Comparison of ENCODE assay signal across 24 cellular contexts in the genomic region with DNA sequence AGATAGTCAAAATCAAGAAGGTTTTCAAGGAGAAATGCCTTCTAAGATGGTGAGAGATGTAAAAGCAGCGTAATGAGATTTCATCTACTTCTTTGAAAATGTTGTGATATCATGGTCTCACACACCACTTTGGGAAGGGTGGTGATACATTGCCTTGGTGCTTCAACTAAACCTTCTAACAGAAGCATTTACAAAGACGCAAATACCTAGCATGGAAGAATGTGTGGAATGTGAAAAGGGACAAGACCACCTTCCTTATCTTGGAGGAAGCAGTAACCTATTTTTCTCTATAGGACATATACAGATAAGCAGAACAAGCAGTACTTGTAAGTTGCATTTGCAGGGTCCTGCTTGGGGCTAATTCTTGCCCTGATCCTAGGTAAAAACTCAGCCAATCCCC. TPM values are rescaled to one million over a fixed set of nuclear protein-coding genes. Genes with fewer than 3 reads are reported as not detected.
"Had no signal": no experiment of that assay in that cellular context is flagged by ENCODE, and none has a peak within 500 bp of the region (broad histone marks: within the 10 kb centered on the region; RNA-seq: fewer than 3 reads in every experiment).

No MANE protein-coding gene starts in this region.

- H3K4me1 ChIP-seq: adrenal gland had no signal

- H3K4me1 Mint-ChIP-seq: activated CD4-positive, alpha-beta T cell treated with anti-CD3 and anti-CD28 coated beads for 36 hours; activated naive CD8-positive, alpha-beta T cell treated with anti-CD3 and anti-CD28 coated beads, Interleukin-2, amount 10 ng/mL, durations not matched to agents 7 days and 5 days; T-helper 17 cell had no signal

- H3K27me3 ChIP-seq: adrenal gland had no signal

- H3K9me3 ChIP-seq: adrenal gland had no signal

- H3K27ac Mint-ChIP-seq: activated CD4-positive, alpha-beta T cell treated with anti-CD3 and anti-CD28 coated beads for 36 hours; activated CD8-positive, alpha-beta T cell treated with anti-CD3 and anti-CD28 coated beads for 36 hours; activated naive CD8-positive, alpha-beta T cell treated with anti-CD3 and anti-CD28 coated beads, Interleukin-2, amount 10 ng/mL, durations not matched to agents 7 days and 5 days; activated T-cell treated with anti-CD3 and anti-CD28 coated beads, Interleukin-2, amount 50 U/mL, for 72 hours; activated T-helper 2 cell treated with anti-CD3 and anti-CD28 coated beads, Interferon-gamma antibody, Interleukin-2, Interleukin-4, amounts not matched to agents 10 μg/mL and 5 μg/mL and 100 μg/mL, durations not matched to agents 14 hours and 24 hours and 36 hours; T-helper 17 cell had no signal

- H3K36me3 Mint-ChIP-seq: activated naive CD8-positive, alpha-beta T cell treated with anti-CD3 and anti-CD28 coated beads, Interleukin-2, amount 10 ng/mL, durations not matched to agents 7 days and 5 days had no signal

- DNase-seq: activated CD4-positive, alpha-beta T cell treated with anti-CD3 and anti-CD28 coated beads for 36 hours; activated CD8-positive, alpha-beta memory T cell treated with anti-CD3 and anti-CD28 coated beads, Interleukin-2, amount 50 U/mL, for 4 hours; activated CD8-positive, alpha-beta T cell treated with anti-CD3 and anti-CD28 coated beads for 36 hours; activated gamma-delta T cell treated with Interleukin-2 at 50 U/mL for 16 hours; activated naive CD4-positive, alpha-beta T cell treated with anti-CD3 and anti-CD28 coated beads, Interleukin-2, amount 50 U/mL, for 16 hours; activated naive CD8-positive, alpha-beta T cell treated with anti-CD3 and anti-CD28 coated beads, Interleukin-2, amount 10 ng/mL, durations not matched to agents 7 days and 5 days; activated T-cell treated with anti-CD3 and anti-CD28 coated beads, Interleukin-2, amount 50 U/mL, for 72 hours; adrenal gland; anterior cingulate cortex; cerebellar nuclear complex; Karpas-422; MM.1S; NCI-H1105; NCI-H1436; NCI-H187; NCI-H2081; NCI-H446; NCI-H524; PC-3; SHP77 treated with DMSO at 0.1 percent for 48 hours; T-helper 17 cell; T-helper 9 cell had no signal

- H3K4me3 Mint-ChIP-seq: activated CD4-positive, alpha-beta T cell treated with anti-CD3 and anti-CD28 coated beads for 36 hours; activated CD8-positive, alpha-beta T cell treated with anti-CD3 and anti-CD28 coated beads for 36 hours; activated naive CD8-positive, alpha-beta T cell treated with anti-CD3 and anti-CD28 coated beads, Interleukin-2, amount 10 ng/mL, durations not matched to agents 7 days and 5 days; activated T-cell treated with anti-CD3 and anti-CD28 coated beads, Interleukin-2, amount 50 U/mL, for 72 hours; T-helper 17 cell had no signal

- ATAC-seq: activated CD4-positive, alpha-beta T cell treated with anti-CD3 and anti-CD28 coated beads for 36 hours; activated CD8-positive, alpha-beta T cell treated with anti-CD3 and anti-CD28 coated beads for 36 hours; activated T-cell treated with anti-CD3 and anti-CD28 coated beads, Interleukin-2, amount 50 U/mL, for 72 hours; PC-3; T-helper 17 cell had no signal

- H3K36me3 ChIP-seq: adrenal gland had no signal

- H3K4me3 ChIP-seq: adrenal gland had no signal

- H3K27ac ChIP-seq: adrenal gland had no signal

- H3K9me3 Mint-ChIP-seq: activated CD8-positive, alpha-beta T cell treated with anti-CD3 and anti-CD28 coated beads for 36 hours; activated naive CD8-positive, alpha-beta T cell treated with anti-CD3 and anti-CD28 coated beads, Interleukin-2, amount 10 ng/mL, durations not matched to agents 7 days and 5 days; activated T-cell treated with anti-CD3 and anti-CD28 coated beads, Interleukin-2, amount 50 U/mL, for 72 hours; activated T-helper 2 cell treated with anti-CD3 and anti-CD28 coated beads, Interferon-gamma antibody, Interleukin-2, Interleukin-4, amounts not matched to agents 10 μg/mL and 5 μg/mL and 100 μg/mL, durations not matched to agents 14 hours and 24 hours and 36 hours had no signal

RNA-seq across cellular contexts. Expression of a gene that starts 38.8 kb away (rescaled TPM):
- total RNA-seq: activated CD4-positive, alpha-beta T cell treated with anti-CD3 and anti-CD28 coated beads for 36 hours; activated CD8-positive, alpha-beta T cell treated with anti-CD3 and anti-CD28 coated beads for 36 hours; activated naive CD8-positive, alpha-beta T cell treated with anti-CD3 and anti-CD28 coated beads, Interleukin-2, amount 10 ng/mL, durations not matched to agents 7 days and 5 days; activated T-cell treated with anti-CD3 and anti-CD28 coated beads, Interleukin-2, amount 50 U/mL, for 72 hours; activated T-helper 2 cell treated with anti-CD3 and anti-CD28 coated beads, Interferon-gamma antibody, Interleukin-2, Interleukin-4, amounts not matched to agents 10 μg/mL and 5 μg/mL and 100 μg/mL, durations not matched to agents 14 hours and 24 hours and 36 hours; cardiac septum; PC-3; T-helper 17 cell had no signal
- polyA plus RNA-seq: adrenal gland had no signal
